ENCODE assay signal across 13 cellular contexts in genomic region chr9:70403166-70403565, GRCh38. TPM values are rescaled to one million over a fixed set of nuclear protein-coding genes. Genes with fewer than 3 reads are reported as not detected.
DNase-seq lines count a peak whose midpoint lies in the region; ATAC-seq and TF ChIP-seq lines count a peak whose summit lies in the region.
"Had no signal": no experiment of that assay in that cellular context is flagged by ENCODE, and none has a peak within 500 bp of the region (broad histone marks: within the 10 kb centered on the region; RNA-seq: fewer than 3 reads in every experiment).

No MANE protein-coding gene starts in this region.

- TF ChIP-seq CTCF in heart right ventricle (IDR thresholded peaks at IDR 0.05) = no peak
- TF ChIP-seq CTCF in coronary artery (IDR thresholded peaks at IDR 0.05) = no peak
- no peak for TF ChIP-seq CTCF in uterus (IDR thresholded peaks at IDR 0.05)

- peak overlapping the region in 2 of 10 donors; percentile 26 for H3K4me3 Mint-ChIP-seq in naive thymus-derived CD8-positive, alpha-beta T cell
- H3K4me3 Mint-ChIP-seq: neural progenitor cell had no signal

- H3K27me3 ChIP-seq in heart right ventricle (no peaks in the 10 kb centered on the region), uterus (no peaks in the 10 kb centered on the region)
- H3K27me3 ChIP-seq: neural progenitor cell had no signal

- H3K9me3 Mint-ChIP-seq in naive thymus-derived CD8-positive, alpha-beta T cell = no peaks in the 10 kb centered on the region
- H3K9me3 Mint-ChIP-seq: neural progenitor cell had no signal

- H3K4me3 ChIP-seq in heart right ventricle = peak overlapping the region in 1 of 10 donors; percentile 2
- H3K4me3 ChIP-seq in coronary artery = peak overlapping the region; percentile 56
- peak overlapping the region in 1 of 2 donors; percentile 12 for H3K4me3 ChIP-seq in uterus
- H3K4me3 ChIP-seq: neural progenitor cell had no signal

- H3K27me3 Mint-ChIP-seq in naive thymus-derived CD8-positive, alpha-beta T cell = no peaks in the 10 kb centered on the region

- H3K9me3 ChIP-seq in heart right ventricle = no peaks in the 10 kb centered on the region
- no peaks in the 10 kb centered on the region for H3K9me3 ChIP-seq in uterus

- H3K27ac ChIP-seq in heart right ventricle = peak overlapping the region in 8 of 10 donors; percentile 38 to 87 (median 64)
- H3K27ac ChIP-seq in coronary artery = peak overlapping the region; percentile 57 to 72
- H3K27ac ChIP-seq in uterus = peak overlapping the region; percentile 76 to 100
- H3K27ac ChIP-seq: HL-60, neural progenitor cell had no signal

- ATAC-seq in heart right ventricle (no peak), GM18909 (IDR thresholded peaks at IDR 0.05; ENCODE audit: poor library complexity, unreplicated experiment) (no peak), HG03469 (IDR thresholded peaks at IDR 0.05; ENCODE audit: unreplicated experiment) (no peak)
- no peak for ATAC-seq in naive thymus-derived CD8-positive, alpha-beta T cell

- POLR2A ChIA-PET in naive thymus-derived CD8-positive, alpha-beta T cell (lab: Charles Lee) = interaction anchor here (6.0 to 6.5 kb wide), 2 partner anchors 9 to 16 kb away, joined by 42 to 45 read pairs; no protein-coding TSS in a partner anchor

- peak overlapping the region in 8 of 10 donors; percentile 12 to 88 (median 68) for H3K27ac Mint-ChIP-seq in naive thymus-derived CD8-positive, alpha-beta T cell
- H3K27ac Mint-ChIP-seq: neural progenitor cell had no signal

- intact Hi-C loops in heart right ventricle (cut with DNase I) = loop anchor here in 1 of 10 donors (5.0 kb wide), 1 partner anchor 41 kb away; no protein-coding TSS in a partner anchor
- intact Hi-C loops in cardiac septum (cut with DNase I) = no loop called here
- intact Hi-C loops in uterus (cut with DNase I; ENCODE audit: low total_unique reads) = no loop called here

- peaks cover 54 to 100% (median 100%) of the 10 kb centered on the region in 9 donors for H3K4me1 ChIP-seq in heart right ventricle
- H3K4me1 ChIP-seq in uterus = peaks cover 5 to 25% of the 10 kb centered on the region in 2 donors

- DNase-seq in heart right ventricle = no peak
- DNase-seq in cardiac septum (ENCODE audit: low spot score) = no peak
- no peak for DNase-seq in coronary artery (ENCODE audit: low spot score)
- DNase-seq in naive thymus-derived CD8-positive, alpha-beta T cell = no peak
- peak in 1 of 2 donors; percentile 29 for DNase-seq in uterus
- DNase-seq in DMS 273 treated with DMSO at 0.1 percent for 48 hours (lab: John Stamatoyannopoulos, UW) = no peak
- DNase-seq: AML-193, GF-D8, NCI-H446 had no signal

- peaks cover 52 to 90% (median 84%) of the 10 kb centered on the region in 4 donors for H3K4me1 Mint-ChIP-seq in naive thymus-derived CD8-positive, alpha-beta T cell

- H3K36me3 ChIP-seq in heart right ventricle = no peaks in the 10 kb centered on the region
- H3K36me3 ChIP-seq in uterus = no peaks in the 10 kb centered on the region
- H3K36me3 ChIP-seq: neural progenitor cell had no signal

- WGBS in heart right ventricle, 2 donors = 48 to 58% methylated on average over 2 of the region's 2 CpGs

- TF ChIP-seq POLR2A in uterus (IDR thresholded peaks at IDR 0.05) = no peak

- peaks cover 0 to 4% (median 0%) of the 10 kb centered on the region in 3 donors for H3K36me3 Mint-ChIP-seq in naive thymus-derived CD8-positive, alpha-beta T cell
- H3K36me3 Mint-ChIP-seq: neural progenitor cell had no signal

RNA-seq across cellular contexts. Expression of gene KLF9, which starts 11.3 kb away (rescaled TPM):
- total RNA-seq in heart right ventricle (10 to 100 TPM; 27.3 to 67.4 (median 41.1) TPM), cardiac septum (19.0 TPM), uterus (100 to 1,000 TPM in 2 of 4 donors, 10 to 100 TPM in 2; 19.1 to 146 (median 98.7) TPM)
- 10 to 100 TPM; 27.7 to 31.9 TPM for polyA plus RNA-seq in heart right ventricle
- total RNA-seq in naive thymus-derived CD8-positive, alpha-beta T cell = 10 to 100 TPM; 29.6 TPM
- 1 to 10 TPM; 2.6 to 4.0 (median 3.2) TPM for polyA plus RNA-seq in naive thymus-derived CD8-positive, alpha-beta T cell
